Comparison of ENCODE assay signal across 9 cellular contexts in the genomic region with DNA sequence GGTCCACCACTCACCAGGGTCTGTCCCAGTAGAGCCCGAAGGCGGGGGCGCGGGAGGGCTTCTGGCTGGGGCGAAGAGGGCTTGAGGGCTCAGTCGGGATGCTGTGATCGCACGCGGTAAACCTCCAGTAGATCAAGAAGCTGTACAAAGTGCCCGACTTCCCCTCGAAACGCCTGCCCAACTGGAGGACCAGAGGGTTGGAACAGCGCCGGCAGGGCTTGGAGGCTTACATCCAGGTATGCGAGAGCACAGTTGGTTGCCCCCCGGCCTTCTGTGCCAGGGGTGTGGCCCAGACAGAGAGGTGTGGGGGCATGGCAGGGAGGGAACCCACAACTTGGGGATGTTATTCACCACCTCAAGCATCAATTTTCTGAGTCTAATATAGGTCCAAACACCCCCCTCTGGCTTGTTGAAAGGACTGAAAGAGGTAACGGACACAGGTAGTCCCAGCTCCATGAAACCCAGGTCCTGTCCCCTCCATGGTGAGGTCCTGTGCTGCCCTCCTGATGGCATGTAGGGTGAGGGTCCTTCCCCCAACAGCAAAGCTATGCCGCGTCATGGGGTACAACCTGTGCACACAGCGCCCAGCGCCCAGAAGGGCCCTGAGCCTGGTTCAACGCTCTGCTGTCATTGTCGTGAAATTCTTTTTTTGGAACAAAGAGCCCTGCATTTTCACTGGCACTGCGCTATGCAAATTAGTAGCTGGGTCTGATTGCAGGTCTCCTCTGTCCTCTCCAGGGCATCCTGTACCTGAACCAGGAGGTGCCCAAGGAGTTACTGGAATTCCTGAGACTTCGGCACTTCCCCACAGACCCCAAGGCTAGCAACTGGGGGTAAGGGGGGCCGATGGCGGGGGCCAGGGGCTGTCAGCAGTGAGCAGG. TPM values are rescaled to one million over a fixed set of nuclear protein-coding genes. Genes with fewer than 3 reads are reported as not detected.
DNase-seq lines count a peak whose midpoint lies in the region; ATAC-seq and TF ChIP-seq lines count a peak whose summit lies in the region.
"Had no signal": no experiment of that assay in that cellular context is flagged by ENCODE, and none has a peak within 500 bp of the region (broad histone marks: within the 10 kb centered on the region; RNA-seq: fewer than 3 reads in every experiment).

No MANE protein-coding gene starts in this region.

- H3F3A ChIP-seq in MM.1S (ENCODE audit: insufficient read depth, low read length), result peaks cover 61% of the 10 kb centered on the region

- H3K4me3 Mint-ChIP-seq in naive thymus-derived CD4-positive, alpha-beta T cell, result peak overlapping the region; percentile 14 to 82 (median 69)

- peaks cover 11% of the 10 kb centered on the region for H3K4me1 ChIP-seq in DND-41 (ENCODE audit: insufficient read depth, low read length)
- peaks cover 12% of the 10 kb centered on the region for H3K4me1 ChIP-seq in MM.1S (ENCODE audit: low read length)
- H3K4me1 ChIP-seq in naive thymus-derived CD4-positive, alpha-beta T cell (ENCODE audit: control insufficient read depth in 2 of 2, insufficient read depth in 2 of 2, low read length in 2 of 2), result peaks cover 8 to 21% of the 10 kb centered on the region in 2 donors
- H3K4me1 ChIP-seq in uterus, result peaks cover 0 to 24% of the 10 kb centered on the region in 2 donors

- H4K20me1 ChIP-seq in DND-41 (ENCODE audit: insufficient read depth, low read length) (peaks cover 8% of the 10 kb centered on the region; the same call in 1 of the 2 replicates), MM.1S (ENCODE audit: insufficient read depth, low read length) (peaks cover 4% of the 10 kb centered on the region; the same call in 1 of the 2 replicates)

- H3K27me3 Mint-ChIP-seq in naive thymus-derived CD4-positive, alpha-beta T cell, result peaks cover 0 to 16% (median 8%) of the 10 kb centered on the region in 5 donors

- H3K9me3 Mint-ChIP-seq in naive thymus-derived CD4-positive, alpha-beta T cell, result no peaks in the 10 kb centered on the region

- peaks cover 0 to 17% (median 7%) of the 10 kb centered on the region in 5 donors for H3K36me3 Mint-ChIP-seq in naive thymus-derived CD4-positive, alpha-beta T cell

- peak overlapping the region in 4 of 9 donors; percentile 9 to 31 (median 24) for H3K27ac Mint-ChIP-seq in naive thymus-derived CD4-positive, alpha-beta T cell

- DNase-seq in DND-41, result no peak
- peak; percentile 18 for DNase-seq in GM19240 (ENCODE audit: insufficient read length, low spot score)
- DNase-seq in MM.1S, result peak; percentile 72
- no peak for DNase-seq in brain microvascular endothelial cell
- peak in 3 of 9 donors; percentile 14 to 20 (median 18) for DNase-seq in naive thymus-derived CD4-positive, alpha-beta T cell
- DNase-seq in AML-193 (lab: John Stamatoyannopoulos, UW), result no peak
- DNase-seq in uterus, result no peak

- POLR2A ChIA-PET in naive thymus-derived CD4-positive, alpha-beta T cell (lab: Charles Lee), result interaction anchor here (0.6 to 6.0 kb wide), 3 partner anchors 10 to 237 kb away, joined by 3 to 55 read pairs (median 4); partner anchors contain the start of gene PPIB

- no peaks in the 10 kb centered on the region for H3K9me2 ChIP-seq in MM.1S (replicated peaks; ENCODE audit: insufficient read depth, low read length)

- H3K4me2 ChIP-seq in DND-41 (ENCODE audit: insufficient read depth, low read length) (peak overlapping the region; percentile 57), MM.1S (ENCODE audit: low read depth, low read length) (peak overlapping the region; percentile 88)

- H3K27ac ChIP-seq in DND-41 (ENCODE audit: low read length), result no peak overlapping the region; the same call in 1 of the 2 replicates
- H3K27ac ChIP-seq in MM.1S (ENCODE audit: low read length), result peak overlapping the region; percentile 57
- no peak overlapping the region for H3K27ac ChIP-seq in brain microvascular endothelial cell
- H3K27ac ChIP-seq in naive thymus-derived CD4-positive, alpha-beta T cell (ENCODE audit: low read depth, low read length), result peak overlapping the region; percentile 18
- no peak overlapping the region for H3K27ac ChIP-seq in uterus
- H3K27ac ChIP-seq: SJSA1 had no signal

- H2AFZ ChIP-seq in DND-41 (ENCODE audit: low read depth, low read length) (peak overlapping the region; percentile 67; the same call in 1 of the 2 replicates), MM.1S (ENCODE audit: low read length) (peak overlapping the region; percentile 91)

- in situ Hi-C loops in brain microvascular endothelial cell (cut with HindIII; ENCODE audit: low pct_ligation_motif_present, low sequenced_read_pairs), result no loop called here

- ATAC-seq in DND-41 (ENCODE audit: insufficient read depth, low read depth), result no peak
- no peak for ATAC-seq in naive thymus-derived CD4-positive, alpha-beta T cell
- no peak for ATAC-seq in HG03108 (IDR thresholded peaks at IDR 0.05; ENCODE audit: unreplicated experiment)

- no peaks in the 10 kb centered on the region for H3K27me3 ChIP-seq in DND-41 (ENCODE audit: insufficient read depth, low read length, poor library complexity)
- no peaks in the 10 kb centered on the region for H3K27me3 ChIP-seq in MM.1S (replicated peaks; ENCODE audit: insufficient read depth, low read length)
- peaks cover 3% of the 10 kb centered on the region for H3K27me3 ChIP-seq in brain microvascular endothelial cell (replicated peaks)
- H3K27me3 ChIP-seq in naive thymus-derived CD4-positive, alpha-beta T cell (ENCODE audit: control insufficient read depth in 2 of 2, insufficient read depth in 2 of 2, low read length in 2 of 2), result peaks cover 0 to 4% of the 10 kb centered on the region in 2 donors
- peaks cover 0 to 10% of the 10 kb centered on the region in 2 donors for H3K27me3 ChIP-seq in uterus

- no peak for TF ChIP-seq CTCF in DND-41 (IDR thresholded peaks at IDR 0.05; ENCODE audit: borderline replicate concordance, extremely low read depth, low read length, poor library complexity, severe bottlenecking)
- no peak for TF ChIP-seq CTCF in MM.1S (IDR thresholded peaks at IDR 0.05; ENCODE audit: low read length)
- TF ChIP-seq CTCF in brain microvascular endothelial cell (IDR thresholded peaks at IDR 0.05; ENCODE audit: low read depth, low read length, missing control alignments), result no peak
- no peak for TF ChIP-seq CTCF in uterus (IDR thresholded peaks at IDR 0.05)

- H3K79me2 ChIP-seq in DND-41 (ENCODE audit: insufficient read depth, low read length) (no peaks in the 10 kb centered on the region), MM.1S (ENCODE audit: low read length) (peaks cover 18% of the 10 kb centered on the region; the same call in 1 of the 2 replicates)

- H3K4me1 Mint-ChIP-seq in naive thymus-derived CD4-positive, alpha-beta T cell, result peaks cover 21 to 42% (median 32%) of the 10 kb centered on the region in 7 donors

- CTCF ChIA-PET in naive thymus-derived CD4-positive, alpha-beta T cell (lab: Charles Lee), result interaction anchor here (0.6 to 3.4 kb wide), 6 partner anchors 8 to 625 kb away, joined by 3 to 11 read pairs (median 4); partner anchors contain the start of gene PPIB

- no peak overlapping the region for H3K9ac ChIP-seq in DND-41 (ENCODE audit: low read depth, low read length)
- peak overlapping the region; percentile 71; the same call in 1 of the 2 replicates for H3K9ac ChIP-seq in MM.1S (ENCODE audit: low read length)

- intact Hi-C loops in naive thymus-derived CD4-positive, alpha-beta T cell (cut with micrococcal nuclease), result loop anchor here (1.0 to 10.0 kb wide), 10 partner anchors 11 to 675 kb away; partner anchors contain the start of genes HERC1 (in 2 of the 2), PPIB (in 2 of the 2), PIF1 (in 1 of the 2) and SNX1 (in 1 of the 2)
- intact Hi-C loops in uterus (cut with DNase I; ENCODE audit: low total_unique reads), result no loop called here

- H3K9me3 ChIP-seq in DND-41 (ENCODE audit: insufficient read depth, low read length, severe bottlenecking) (no peaks in the 10 kb centered on the region), MM.1S (replicated peaks; ENCODE audit: insufficient read depth, low read length) (no peaks in the 10 kb centered on the region), uterus (no peaks in the 10 kb centered on the region)
- no peaks in the 10 kb centered on the region for H3K9me3 ChIP-seq in naive thymus-derived CD4-positive, alpha-beta T cell (ENCODE audit: control insufficient read depth in 2 of 3, low read length in 3 of 3)
- H3K9me3 ChIP-seq: SJSA1 had no signal

- H3K4me3 ChIP-seq in DND-41 (ENCODE audit: low read depth in 1 of 2, low read length in 2 of 2) (no peak overlapping the region), MM.1S (ENCODE audit: low read length) (peak overlapping the region; percentile 82), brain microvascular endothelial cell (ENCODE audit: low read depth, low read length) (peak overlapping the region; percentile 49), uterus (no peak overlapping the region)
- H3K4me3 ChIP-seq in naive thymus-derived CD4-positive, alpha-beta T cell (ENCODE audit: low read length), result peak overlapping the region; percentile 34

- no peak for TF ChIP-seq POLR2A in uterus (IDR thresholded peaks at IDR 0.05)

- peaks cover 36% of the 10 kb centered on the region for H3K36me3 ChIP-seq in DND-41 (ENCODE audit: insufficient read depth, low read length)
- peaks cover 8% of the 10 kb centered on the region; the same call in 1 of the 2 replicates for H3K36me3 ChIP-seq in MM.1S (replicated peaks; ENCODE audit: insufficient read depth, low read length)
- peaks cover 33% of the 10 kb centered on the region for H3K36me3 ChIP-seq in brain microvascular endothelial cell (replicated peaks)
- H3K36me3 ChIP-seq in naive thymus-derived CD4-positive, alpha-beta T cell (ENCODE audit: control insufficient read depth in 2 of 3, insufficient read depth in 3 of 3, low read length in 3 of 3), result peaks cover 5 to 39% (median 9%) of the 10 kb centered on the region in 3 experiments
- H3K36me3 ChIP-seq in uterus, result no peaks in the 10 kb centered on the region

RNA-seq across cellular contexts. Expression of gene SNX22, which starts 1.2 kb away (rescaled TPM):
- total RNA-seq in naive thymus-derived CD4-positive, alpha-beta T cell, result 1 to 10 TPM in 3 of 5 experiments, under 1 TPM in 2; 0.19 to 1.6 (median 1.2) TPM
- under 1 TPM; 0.87 to 0.93 TPM for polyA plus RNA-seq in naive thymus-derived CD4-positive, alpha-beta T cell
- total RNA-seq in uterus, result 1 to 10 TPM in 1 of 4 donors, under 1 TPM in 1, not detected in 2; 0.55 to 1.7 TPM

RNA-seq across cellular contexts. Expression of gene PPIB, which starts 10.1 kb away (rescaled TPM):
- total RNA-seq in naive thymus-derived CD4-positive, alpha-beta T cell, result 100 to 1,000 TPM; 160 to 530 (median 184) TPM
- 100 to 1,000 TPM; 476 to 557 TPM for polyA plus RNA-seq in naive thymus-derived CD4-positive, alpha-beta T cell
- total RNA-seq in uterus, result 100 to 1,000 TPM; 309 to 914 (median 465) TPM

RNA-seq across cellular contexts. Expression of gene SNX1, which starts 57.0 kb away (rescaled TPM):
- total RNA-seq in naive thymus-derived CD4-positive, alpha-beta T cell, result 100 to 1,000 TPM; 117 to 161 (median 153) TPM
- 10 to 100 TPM; 61.3 to 84.4 TPM for polyA plus RNA-seq in naive thymus-derived CD4-positive, alpha-beta T cell
- 100 to 1,000 TPM in 2 of 4 donors, 10 to 100 TPM in 2; 74.5 to 178 (median 95.5) TPM for total RNA-seq in uterus

RNA-seq across cellular contexts. Expression of gene CIAO2A, which starts 59.1 kb away (rescaled TPM):
- total RNA-seq in naive thymus-derived CD4-positive, alpha-beta T cell, result 10 to 100 TPM; 19.2 to 66.8 (median 28.0) TPM
- 10 to 100 TPM; 52.8 to 92.1 TPM for polyA plus RNA-seq in naive thymus-derived CD4-positive, alpha-beta T cell
- total RNA-seq in uterus, result 10 to 100 TPM; 21.4 to 53.8 (median 34.3) TPM

Comparison
In these comparisons a context has a peak if more than half of its experiments do, and no peak if none do; other contexts are left out.
1. DNase-seq: peak in GM19240 (single experiment) and MM.1S (single experiment); none in DND-41 (single experiment), brain microvascular endothelial cell (single experiment), AML-193 (0 of 2) and uterus (0 of 2).
2. H3K27ac ChIP-seq: peak in MM.1S (single experiment) and naive thymus-derived CD4-positive, alpha-beta T cell (single experiment); none in DND-41 (single experiment), brain microvascular endothelial cell (single experiment) and uterus (0 of 2).
3. H3K4me3 ChIP-seq: peak in MM.1S (single experiment), brain microvascular endothelial cell (single experiment) and naive thymus-derived CD4-positive, alpha-beta T cell (single experiment); none in DND-41 (0 of 2) and uterus (0 of 2).